ENCODE assay signal across 19 cellular contexts in the genomic region with DNA sequence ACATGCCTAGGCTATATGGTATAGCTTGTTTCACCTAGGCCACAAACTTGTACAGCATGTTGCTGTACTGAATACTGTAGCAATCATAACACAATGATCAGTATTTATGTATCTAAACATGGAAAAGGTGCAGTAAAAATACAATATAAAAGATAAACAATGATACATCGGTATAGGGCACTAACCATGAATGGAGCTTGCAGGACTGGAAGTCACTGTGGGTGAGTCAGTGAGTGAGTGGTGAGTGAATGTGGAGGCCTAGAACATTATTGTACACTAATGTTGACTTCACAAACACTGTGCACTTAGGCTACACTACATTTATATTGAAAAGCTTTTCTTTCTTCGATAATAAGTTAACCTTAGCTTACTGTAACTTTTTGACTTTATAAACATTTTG. TPM values are rescaled to one million over a fixed set of nuclear protein-coding genes. Genes with fewer than 3 reads are reported as not detected.
A peak's percentile ranks its signal among the peaks of the same experiment; 100 is the strongest.
DNase-seq lines count a peak whose midpoint lies in the region; ATAC-seq, FAIRE-seq and TF ChIP-seq lines count a peak whose summit lies in the region.
"Had no signal": no experiment of that assay in that cellular context is flagged by ENCODE, and none has a peak within 500 bp of the region (broad histone marks: within the 10 kb centered on the region; RNA-seq: fewer than 3 reads in every experiment).

No MANE protein-coding gene starts in this region.

- no peak for ATAC-seq in lower lobe of right lung
- ATAC-seq: GM23338, Panc1 had no signal

- H3K9me3 ChIP-seq in mammary epithelial cell (replicated peaks; ENCODE audit: insufficient read depth, low read length) (no peaks in the 10 kb centered on the region), lower lobe of right lung (no peaks in the 10 kb centered on the region), HAP-1 (no peaks in the 10 kb centered on the region)

- intact Hi-C loops in mammary epithelial cell (cut with micrococcal nuclease) (no loop called here), lower lobe of right lung (cut with DNase I) (no loop called here)

- DNase-seq in GM12891 (ENCODE audit: insufficient read length, low spot score) = no peak
- peak; percentile 51 for DNase-seq in LHCN-M2 (ENCODE audit: low read depth)
- DNase-seq in mammary epithelial cell = peak; percentile 66
- peak; percentile 6 for DNase-seq in iris pigment epithelial cell (ENCODE audit: low read depth)
- no peak for DNase-seq in lower lobe of right lung
- no peak for DNase-seq in HAP-1 (ENCODE audit: low spot score in 2 of 2)
- DNase-seq in activated naive CD4-positive, alpha-beta T cell treated with anti-CD3 and anti-CD28 coated beads, Interleukin-2, amount 50 U/mL, for 16 hours = no peak
- DNase-seq in activated T-cell treated with anti-CD3 and anti-CD28 coated beads for 4 hours = no peak
- DNase-seq: C1 segment of cervical spinal cord, KBM-7, NCI-H1048, NCI-H146, NCI-H2081, NCI-H2227 treated with DMSO at 0.1 percent for 48 hours, NCI-H524, Right ventricle myocardium superior had no signal

- H3K4me3 ChIP-seq in mammary epithelial cell (replicated peaks in 1 of 3; ENCODE audit: insufficient read depth in 1 of 3, low read depth in 2 of 3, low read length in 3 of 3) (no peak overlapping the region), lower lobe of right lung (no peak overlapping the region), HAP-1 (no peak overlapping the region)
- H3K4me3 ChIP-seq: GM23338, SK-N-MC had no signal

- no peak overlapping the region for H3K27ac ChIP-seq in mammary epithelial cell (ENCODE audit: insufficient read depth, low read depth, low read length)
- no peak overlapping the region for H3K27ac ChIP-seq in lower lobe of right lung
- H3K27ac ChIP-seq: SK-N-MC had no signal

- H4K20me1 ChIP-seq in mammary epithelial cell (ENCODE audit: insufficient read depth, low read length) = no peaks in the 10 kb centered on the region

- CTCF ChIA-PET in mammary epithelial cell (lab: Charles Lee; ENCODE audit: low non-redundant PET) = no interaction called here

- TF ChIP-seq CTCF in mammary epithelial cell (conservative IDR thresholded peaks at IDR 0.05 in 1 of 2, IDR thresholded peaks at IDR 0.05 in 1 of 2; ENCODE audit: extremely low read depth in 1 of 2, insufficient read depth in 1 of 2, low read depth in 1 of 2, low read length in 2 of 2) (no peak), lower lobe of right lung (IDR thresholded peaks at IDR 0.05) (no peak)

- H3K4me2 ChIP-seq in mammary epithelial cell (ENCODE audit: insufficient read depth, low read depth, low read length) = no peak overlapping the region
- H3K4me2 ChIP-seq: GM23338 had no signal

- no peak overlapping the region for H2AFZ ChIP-seq in mammary epithelial cell (ENCODE audit: low read depth, low read length)
- H2AFZ ChIP-seq: GM23338 had no signal

- H3K27me3 ChIP-seq in mammary epithelial cell (ENCODE audit: insufficient read depth, low read length) (no peaks in the 10 kb centered on the region), lower lobe of right lung (ENCODE audit: low read depth) (no peaks in the 10 kb centered on the region), HAP-1 (ENCODE audit: low read depth) (no peaks in the 10 kb centered on the region)

- no TSS peak for BruUV-seq in mammary epithelial cell (replicated peaks; lab: Mats Ljungman, UMichigan)

- H3K36me3 ChIP-seq in mammary epithelial cell (ENCODE audit: insufficient read depth, low read length) (no peaks in the 10 kb centered on the region), lower lobe of right lung (no peaks in the 10 kb centered on the region), HAP-1 (replicated peaks) (no peaks in the 10 kb centered on the region)

- no peak overlapping the region for H3K9ac ChIP-seq in mammary epithelial cell (ENCODE audit: insufficient read depth, low read length)

- dilution Hi-C loops in mammary epithelial cell (cut with HindIII; ENCODE audit: low sequenced_read_pairs) = no loop called here

- no peak for TF ChIP-seq POLR2A in GM12891 (IDR thresholded peaks at IDR 0.05; ENCODE audit: low read depth, low read length)

- 87% methylated on average over 2 of the region's 2 CpGs for WGBS in mammary epithelial cell (ENCODE audit: low coverage, missing lambda C conversion rate)

- FAIRE-seq in GM12891 (lab: Jason Lieb, UNC) = peak; percentile 81

- in situ Hi-C loops in mammary epithelial cell (cut with MboI; ENCODE audit: low sequenced_read_pairs in 2 of 2) = no loop called here
- in situ Hi-C loops in HAP-1 (cut with MboI; ENCODE audit: low sequenced_read_pairs) = no loop called here

- no peaks in the 10 kb centered on the region for H3K79me2 ChIP-seq in mammary epithelial cell (ENCODE audit: insufficient read depth, low read length)

- H3K4me1 ChIP-seq in mammary epithelial cell (ENCODE audit: insufficient read depth, low read length) (no peaks in the 10 kb centered on the region), lower lobe of right lung (no peaks in the 10 kb centered on the region), HAP-1 (peaks cover 11% of the 10 kb centered on the region)

TF ChIP-seq in GM12891, 5 proteins besides CTCF, POLR2A, EP300 and RAD21:
- TF ChIP-seq TAF1 (IDR thresholded peaks at IDR 0.05; ENCODE audit: low read depth, low read length) (no peak), POLR2AphosphoS5 (IDR thresholded peaks at IDR 0.05; ENCODE audit: low read depth, low read length) (no peak), POU2F2 (IDR thresholded peaks at IDR 0.05; ENCODE audit: low read depth, low read length) (no peak), PAX5 (IDR thresholded peaks at IDR 0.05; ENCODE audit: insufficient read depth, low read length, severe bottlenecking) (no peak), SPI1 (IDR thresholded peaks at IDR 0.05; ENCODE audit: low read depth, low read length) (no peak)

RNA-seq across cellular contexts. Expression of a gene that starts 45.6 kb away (rescaled TPM):
- 2.9 TPM for polyA plus RNA-seq in GM12891 (2012; ENCODE audit: low read depth, missing spikeins)
- total RNA-seq in LHCN-M2 (2014; rRNA removed) (16.2 and 19.5 TPM in 2 replicates), mammary epithelial cell (10 to 100 TPM in 1 of 2 donors, 1 to 10 TPM in 1; 6.9 to 44.3 TPM), lower lobe of right lung (14.0 TPM)
- polyA plus RNA-seq in LHCN-M2 (2012) = 6.6 TPM
- 0.69 TPM for polyA plus RNA-seq in mammary epithelial cell
- polyA minus RNA-seq in mammary epithelial cell = 24.1 TPM

Comparison
In these comparisons a context has a peak if more than half of its experiments do, and no peak if none do; other contexts are left out.
1. DNase-seq: peak in LHCN-M2 (single experiment), mammary epithelial cell (single experiment) and iris pigment epithelial cell (single experiment); none in GM12891 (single experiment), lower lobe of right lung (single experiment), HAP-1 (0 of 2), activated naive CD4-positive, alpha-beta T cell treated with anti-CD3 and anti-CD28 coated beads, Interleukin-2, amount 50 U/mL, for 16 hours (single experiment) and activated T-cell treated with anti-CD3 and anti-CD28 coated beads for 4 hours (single experiment).